In the genomic region with DNA sequence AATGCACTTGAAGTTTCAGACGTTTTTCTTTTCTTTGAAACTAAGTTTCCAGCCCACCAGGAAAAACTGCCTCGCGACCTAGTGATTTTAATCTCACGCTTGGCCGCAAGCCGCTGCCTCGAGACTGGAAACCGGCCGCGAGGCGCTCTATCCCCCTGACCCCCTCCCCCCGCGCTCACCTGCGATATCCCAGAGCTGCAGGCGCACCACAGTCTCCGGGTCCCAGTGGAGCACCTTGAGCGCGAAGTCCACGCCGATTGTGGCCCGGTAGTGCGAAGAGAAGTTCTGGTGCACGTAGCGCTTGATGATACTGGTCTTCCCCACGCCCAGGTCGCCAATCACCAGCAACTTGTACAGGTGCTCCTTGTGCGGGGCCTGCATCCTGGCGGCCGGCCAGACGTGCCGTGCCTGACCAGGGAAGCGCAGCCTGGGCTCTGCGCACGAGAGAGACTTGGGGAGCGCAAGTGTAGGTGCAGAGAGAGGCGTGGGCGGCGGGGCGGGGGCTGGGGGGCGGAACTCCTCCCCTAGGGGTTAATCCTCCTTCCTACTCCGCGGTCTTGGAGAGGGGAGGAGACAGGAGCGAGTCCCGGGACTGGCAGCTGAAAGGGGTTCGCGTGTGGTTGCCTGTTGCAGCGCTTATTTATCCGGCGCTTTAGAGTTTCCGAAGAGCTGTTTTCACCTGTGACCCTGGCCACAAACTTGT, we compare ENCODE assay signal across 8 cellular contexts. TPM values are rescaled to one million over a fixed set of nuclear protein-coding genes. Genes with fewer than 3 reads are reported as not detected.
DNase-seq lines count a peak whose midpoint lies in the region; ATAC-seq lines count a peak whose summit lies in the region.

A gene (minus strand): TSS at position 440 of the 703 bp plus-strand sequence. CDS start 59 bp downstream, at position 381.

- peak; percentile 35 for ATAC-seq in GM21423 (IDR thresholded peaks at IDR 0.05; ENCODE audit: unreplicated experiment)
- ATAC-seq in left cardiac atrium: peak; percentile 51 to 87

- no peaks in the 10 kb centered on the region for H3K9me3 ChIP-seq in MG63

- H3K4me3 ChIP-seq in MG63: peak within 1 kb of the TSS; percentile 20

- no peaks in the 10 kb centered on the region for H3K27me3 ChIP-seq in MG63

- intact Hi-C loops in left cardiac atrium (cut with DNase I): no loop called here

- no peaks in the 10 kb centered on the region for H3K36me3 ChIP-seq in MG63

- DNase-seq in DMS53 (lab: John Stamatoyannopoulos, UW) (peak; percentile 89), MG63 (no peak), left cardiac atrium (peak; percentile 49), renal cortical epithelial cell (ENCODE audit: low read depth) (peak; percentile 34), NCI-H2107 treated with DMSO at 0.1 percent for 48 hours (lab: John Stamatoyannopoulos, UW; ENCODE audit: unreplicated experiment) (no peak), occipital lobe (lab: John Stamatoyannopoulos, UW) (no peak)
- DNase-seq in activated gamma-delta T cell treated with anti-CD3 and anti-CD28 coated beads, Interleukin-2, amount 50 U/mL, for 16 hours (ENCODE audit: low read depth): peak; percentile 0

RNA-seq across cellular contexts. Expression of the gene that starts here (rescaled TPM):
- total RNA-seq in MG63 (2014; rRNA removed; shearing (Covaris generic); ENCODE audit: low replicate concordance): 0.46 TPM in 1 of 2 replicates, not detected in the other
- total RNA-seq in left cardiac atrium (1 to 10 TPM; 1.1 to 2.2 TPM), renal cortical epithelial cell (10.7 and 12.3 TPM in 2 replicates), occipital lobe (0.78 TPM)

Comparison
In these comparisons a context has a peak if more than half of its experiments do, and no peak if none do; other contexts are left out.
1. DNase-seq: peak in DMS53 (single experiment), activated gamma-delta T cell treated with anti-CD3 and anti-CD28 coated beads, Interleukin-2, amount 50 U/mL, for 16 hours (single experiment), left cardiac atrium (single experiment) and renal cortical epithelial cell (single experiment); none in MG63 (single experiment), NCI-H2107 treated with DMSO at 0.1 percent for 48 hours (single experiment) and occipital lobe (single experiment).